In genomic region chr9:135440620-135441019, GRCh38 we compare ENCODE assay signal across 14 cellular contexts. TPM values are rescaled to one million over a fixed set of nuclear protein-coding genes. Genes with fewer than 3 reads are reported as not detected.
DNase-seq lines count a peak whose midpoint lies in the region; ATAC-seq and TF ChIP-seq lines count a peak whose summit lies in the region.
"Had no signal": no experiment of that assay in that cellular context is flagged by ENCODE, and none has a peak within 500 bp of the region (broad histone marks: within the 10 kb centered on the region; RNA-seq: fewer than 3 reads in every experiment).

No MANE protein-coding gene starts in this region.

- TF ChIP-seq CTCF in WERI-Rb-1 (IDR thresholded peaks at IDR 0.05; ENCODE audit: low read depth, low read length) (peak; percentile 61), nephron (IDR thresholded peaks at IDR 0.05; ENCODE audit: unreplicated experiment in 3 of 3) (no peak), ascending aorta (IDR thresholded peaks at IDR 0.05) (no peak)

- ATAC-seq in activated T-cell treated with anti-CD3 and anti-CD28 coated beads, Interleukin-2, amount 50 U/mL, for 72 hours (replicated peaks in 1 of 2) = no peak
- ATAC-seq: mucosa of descending colon, T-cell had no signal

- peak; percentile 59 for DNase-seq in DMS79 (lab: John Stamatoyannopoulos, UW)
- peak; percentile 35 for DNase-seq in LoVo (ENCODE audit: low spot score)
- peak; percentile 72 for DNase-seq in WERI-Rb-1
- DNase-seq in ascending aorta (ENCODE audit: low spot score in 2 of 2) = no peak
- no peak for DNase-seq in activated T-cell treated with anti-CD3 and anti-CD28 coated beads, Interleukin-2, amount 50 U/mL, for 72 hours
- DNase-seq in GDM1 (lab: John Stamatoyannopoulos, UW) = no peak
- DNase-seq: BE2C, DND-41, foreskin fibroblast, mucosa of descending colon, NCI-H2081 treated with DMSO at 0.1 percent for 48 hours, T-cell had no signal

- H3K36me3 ChIP-seq in WERI-Rb-1 (no peaks in the 10 kb centered on the region), ascending aorta (no peaks in the 10 kb centered on the region)
- H3K36me3 ChIP-seq: BE2C had no signal

- H3K27me3 Mint-ChIP-seq in nephron (ENCODE audit: low read depth) = peaks cover 24% of the 10 kb centered on the region
- peaks cover 13% of the 10 kb centered on the region for H3K27me3 Mint-ChIP-seq in activated T-cell treated with anti-CD3 and anti-CD28 coated beads, Interleukin-2, amount 50 U/mL, for 72 hours (ENCODE audit: low read depth)

- H3K27me3 ChIP-seq in WERI-Rb-1 (ENCODE audit: insufficient read depth, low read depth, severe bottlenecking) = no peaks in the 10 kb centered on the region
- no peaks in the 10 kb centered on the region for H3K27me3 ChIP-seq in ascending aorta
- H3K27me3 ChIP-seq: BE2C had no signal

- intact Hi-C loops in ascending aorta (cut with DNase I) = no loop called here

- peak overlapping the region in 2 of 3 experiments; percentile 70 to 81 for H3K27ac Mint-ChIP-seq in nephron
- no peak overlapping the region for H3K27ac Mint-ChIP-seq in activated T-cell treated with anti-CD3 and anti-CD28 coated beads, Interleukin-2, amount 50 U/mL, for 72 hours
- H3K27ac Mint-ChIP-seq: activated naive CD4-positive, alpha-beta T cell treated with anti-CD3 and anti-CD28 coated beads, Interleukin-2, amount 50 U/mL, for 24 hours; T-cell had no signal

- peak overlapping the region; percentile 70 for H3K27ac ChIP-seq in WERI-Rb-1
- H3K27ac ChIP-seq in ascending aorta = no peak overlapping the region

- no peaks in the 10 kb centered on the region for H3K4me1 ChIP-seq in ascending aorta

- no peak overlapping the region for H3K4me3 Mint-ChIP-seq in nephron
- H3K4me3 Mint-ChIP-seq in activated T-cell treated with anti-CD3 and anti-CD28 coated beads, Interleukin-2, amount 50 U/mL, for 72 hours = no peak overlapping the region
- H3K4me3 Mint-ChIP-seq: activated naive CD4-positive, alpha-beta T cell treated with anti-CD3 and anti-CD28 coated beads, Interleukin-2, amount 50 U/mL, for 24 hours; T-cell had no signal

- no peaks in the 10 kb centered on the region for H3K9me3 ChIP-seq in WERI-Rb-1 (ENCODE audit: severe bottlenecking)
- H3K9me3 ChIP-seq in ascending aorta = peaks cover 0 to 6% of the 10 kb centered on the region in 2 donors
- H3K9me3 ChIP-seq: BE2C had no signal

- H3K9me3 Mint-ChIP-seq in nephron = peaks cover 21% of the 10 kb centered on the region
- peaks cover 0 to 4% of the 10 kb centered on the region in 2 donors for H3K9me3 Mint-ChIP-seq in activated T-cell treated with anti-CD3 and anti-CD28 coated beads, Interleukin-2, amount 50 U/mL, for 72 hours

- H3K4me3 ChIP-seq in WERI-Rb-1 (ENCODE audit: low read depth, low read length) (peak overlapping the region; percentile 34), ascending aorta (no peak overlapping the region)
- H3K4me3 ChIP-seq: mucosa of descending colon had no signal

- H3K4me1 Mint-ChIP-seq in nephron = peaks cover 37% of the 10 kb centered on the region
- H3K4me1 Mint-ChIP-seq in activated T-cell treated with anti-CD3 and anti-CD28 coated beads, Interleukin-2, amount 50 U/mL, for 72 hours (ENCODE audit: low read depth) = no peaks in the 10 kb centered on the region

- peaks cover 4% of the 10 kb centered on the region for H3K36me3 Mint-ChIP-seq in nephron (ENCODE audit: low read depth)
- peaks cover 0 to 2% of the 10 kb centered on the region in 2 donors for H3K36me3 Mint-ChIP-seq in activated T-cell treated with anti-CD3 and anti-CD28 coated beads, Interleukin-2, amount 50 U/mL, for 72 hours (ENCODE audit: insufficient read depth in 2 of 2)
- H3K36me3 Mint-ChIP-seq: T-cell had no signal

RNA-seq across cellular contexts. Expression of gene PPP1R26, which starts 39.0 kb away (rescaled TPM):
- total RNA-seq in ascending aorta = 25.5 TPM
- 1 to 10 TPM in 1 of 2 donors, under 1 TPM in 1; 0.96 to 2.8 TPM for total RNA-seq in activated T-cell treated with anti-CD3 and anti-CD28 coated beads, Interleukin-2, amount 50 U/mL, for 72 hours

RNA-seq across cellular contexts. Expression of gene MRPS2, which starts 59.9 kb away (rescaled TPM):
- total RNA-seq in ascending aorta = 57.3 TPM
- total RNA-seq in activated T-cell treated with anti-CD3 and anti-CD28 coated beads, Interleukin-2, amount 50 U/mL, for 72 hours = 10 to 100 TPM; 40.6 to 54.9 TPM

Comparison
In these comparisons a context has a peak if more than half of its experiments do, and no peak if none do; other contexts are left out.
1. DNase-seq: peak in DMS79 (single experiment), LoVo (single experiment) and WERI-Rb-1 (single experiment); none in ascending aorta (0 of 2), activated T-cell treated with anti-CD3 and anti-CD28 coated beads, Interleukin-2, amount 50 U/mL, for 72 hours (0 of 2) and GDM1 (single experiment).